In the genomic region with DNA sequence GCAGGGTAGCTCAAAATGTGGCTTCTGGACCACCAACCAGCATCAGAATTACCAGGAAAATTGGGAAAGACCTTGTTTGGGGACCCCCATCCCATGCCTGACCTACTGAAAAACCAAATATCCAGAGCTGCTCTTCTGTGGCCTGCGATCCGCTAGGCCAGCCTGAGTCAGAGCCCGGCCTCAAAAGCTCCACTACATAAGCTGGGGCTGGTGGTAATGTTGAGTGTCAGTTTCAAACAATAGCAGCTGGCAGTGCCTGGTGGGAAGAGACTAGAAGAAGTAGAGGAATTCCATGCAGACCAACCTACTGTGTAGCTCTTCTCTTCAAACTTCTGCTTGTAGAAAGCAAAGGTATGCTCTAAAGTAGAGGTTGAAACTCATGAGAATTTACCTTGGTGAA, we compare ENCODE assay signal across 18 cellular contexts. TPM values are rescaled to one million over a fixed set of nuclear protein-coding genes. Genes with fewer than 3 reads are reported as not detected.
DNase-seq lines count a peak whose midpoint lies in the region; ATAC-seq and TF ChIP-seq lines count a peak whose summit lies in the region.
"Had no signal": no experiment of that assay in that cellular context is flagged by ENCODE, and none has a peak within 500 bp of the region (broad histone marks: within the 10 kb centered on the region; RNA-seq: fewer than 3 reads in every experiment).

No MANE protein-coding gene starts in this region.

- H3K4me3 Mint-ChIP-seq in activated naive CD8-positive, alpha-beta T cell treated with anti-CD3 and anti-CD28 coated beads for 36 hours = no peak overlapping the region
- H3K4me3 Mint-ChIP-seq: activated naive CD8-positive, alpha-beta T cell treated with anti-CD3 and anti-CD28 coated beads, Interleukin-2, amount 50 U/mL, for 24 hours; CD14-positive monocyte had no signal

- peak; percentile 33 for ATAC-seq in gastroesophageal sphincter
- ATAC-seq in gastrocnemius medialis = no peak
- ATAC-seq in HG02970 (IDR thresholded peaks at IDR 0.05; ENCODE audit: low FRiP score, unreplicated experiment) = no peak
- ATAC-seq: activated naive CD8-positive, alpha-beta T cell treated with anti-CD3 and anti-CD28 coated beads, Interleukin-2, amount 50 U/mL, for 24 hours had no signal

- no peaks in the 10 kb centered on the region for H3K27me3 ChIP-seq in gastroesophageal sphincter
- H3K27me3 ChIP-seq in gastrocnemius medialis = no peaks in the 10 kb centered on the region
- H3K27me3 ChIP-seq: pancreas had no signal

- H3K9me3 ChIP-seq in gastroesophageal sphincter (no peaks in the 10 kb centered on the region), gastrocnemius medialis (no peaks in the 10 kb centered on the region)
- H3K9me3 ChIP-seq: pancreas had no signal

- TF ChIP-seq POLR2A in gastroesophageal sphincter (IDR thresholded peaks at IDR 0.05) = no peak
- no peak for TF ChIP-seq POLR2A in gastrocnemius medialis (IDR thresholded peaks at IDR 0.05)

- in situ Hi-C loops in gastrocnemius medialis (cut with MboI; ENCODE audit: low sequenced_read_pairs in 4 of 4) = no loop called here

- peak overlapping the region; percentile 93 for H3K27ac ChIP-seq in VCaP
- no peak overlapping the region for H3K27ac ChIP-seq in gastroesophageal sphincter
- peak overlapping the region in 3 of 4 donors; percentile 1 to 57 (median 39) for H3K27ac ChIP-seq in gastrocnemius medialis

- H3K27ac Mint-ChIP-seq in activated naive CD8-positive, alpha-beta T cell treated with anti-CD3 and anti-CD28 coated beads for 36 hours = no peak overlapping the region
- H3K27ac Mint-ChIP-seq: activated naive CD8-positive, alpha-beta T cell treated with anti-CD3 and anti-CD28 coated beads, Interleukin-2, amount 50 U/mL, for 24 hours had no signal

- no peak overlapping the region for H3K4me3 ChIP-seq in gastroesophageal sphincter
- H3K4me3 ChIP-seq in gastrocnemius medialis = no peak overlapping the region
- H3K4me3 ChIP-seq: pancreas had no signal

- TF ChIP-seq CTCF in VCaP (conservative IDR thresholded peaks at IDR 0.05) (no peak), gastroesophageal sphincter (IDR thresholded peaks at IDR 0.05) (no peak), gastrocnemius medialis (IDR thresholded peaks at IDR 0.05 in 4 of 5, conservative IDR thresholded peaks at IDR 0.05 in 1 of 5) (no peak)

- no peak for TF ChIP-seq EP300 in gastroesophageal sphincter (IDR thresholded peaks at IDR 0.05)

- WGBS in gastroesophageal sphincter (ENCODE audit: low coverage in 1 of 2), 2 donors = 78% methylated on average over 3 of the region's 3 CpGs; no CpG with 5 or more reads in 1 of the 2 donors

- H3K4me1 ChIP-seq in gastroesophageal sphincter (peaks cover 0 to 23% (median 9%) of the 10 kb centered on the region in 3 donors), gastrocnemius medialis (peaks cover 26 to 27% of the 10 kb centered on the region in 2 donors)

- no peaks in the 10 kb centered on the region for H3K9me3 Mint-ChIP-seq in activated naive CD8-positive, alpha-beta T cell treated with anti-CD3 and anti-CD28 coated beads for 36 hours
- H3K9me3 Mint-ChIP-seq: activated naive CD8-positive, alpha-beta T cell treated with anti-CD3 and anti-CD28 coated beads, Interleukin-2, amount 50 U/mL, for 24 hours; CD14-positive monocyte had no signal

- peaks cover 8% of the 10 kb centered on the region for H3K4me1 Mint-ChIP-seq in activated naive CD8-positive, alpha-beta T cell treated with anti-CD3 and anti-CD28 coated beads for 36 hours
- H3K4me1 Mint-ChIP-seq: activated naive CD8-positive, alpha-beta T cell treated with anti-CD3 and anti-CD28 coated beads, Interleukin-2, amount 50 U/mL, for 24 hours had no signal

- intact Hi-C loops in gastrocnemius medialis (cut with DNase I; ENCODE audit: low total_unique reads) = no loop called here

- DNase-seq in ELF-1 (ENCODE audit: low read depth, low spot score) = peak; percentile 55
- DNase-seq in gastrocnemius medialis = no peak
- no peak for DNase-seq in NCI-H1105 treated with DMSO at 0.1 percent for 48 hours (lab: John Stamatoyannopoulos, UW)
- no peak for DNase-seq in activated naive CD8-positive, alpha-beta T cell treated with anti-CD3 and anti-CD28 coated beads for 36 hours
- no peak for DNase-seq in SHP77 (lab: John Stamatoyannopoulos, UW)
- DNase-seq: activated CD8-positive, alpha-beta memory T cell treated with anti-CD3 and anti-CD28 coated beads for 24 hours; activated naive CD8-positive, alpha-beta T cell treated with anti-CD3 and anti-CD28 coated beads, Interleukin-2, amount 50 U/mL, for 24 hours; effector CD8-positive, alpha-beta T cell; HCEC 1CT; MV-4-11; NCI-H524 treated with DMSO at 0.1 percent for 48 hours had no signal

- no peaks in the 10 kb centered on the region for H3K27me3 Mint-ChIP-seq in activated naive CD8-positive, alpha-beta T cell treated with anti-CD3 and anti-CD28 coated beads for 36 hours
- H3K27me3 Mint-ChIP-seq: activated naive CD8-positive, alpha-beta T cell treated with anti-CD3 and anti-CD28 coated beads, Interleukin-2, amount 50 U/mL, for 24 hours had no signal

- peaks cover 16% of the 10 kb centered on the region for H3K36me3 Mint-ChIP-seq in activated naive CD8-positive, alpha-beta T cell treated with anti-CD3 and anti-CD28 coated beads for 36 hours

- H3K36me3 ChIP-seq in gastroesophageal sphincter = peaks cover 0 to 18% of the 10 kb centered on the region in 2 donors
- H3K36me3 ChIP-seq in gastrocnemius medialis = no peaks in the 10 kb centered on the region
- H3K36me3 ChIP-seq: pancreas had no signal

RNA-seq across cellular contexts. Expression of a gene that starts 52.0 kb away (rescaled TPM):
- total RNA-seq in gastroesophageal sphincter (under 1 TPM in 2 of 4 donors, not detected in 2; 0.67 to 0.81 TPM), gastrocnemius medialis (under 1 TPM in 1 of 4 donors, not detected in 3; 0.11 TPM)
- under 1 TPM; 0.88 to 0.99 TPM for total RNA-seq in activated naive CD8-positive, alpha-beta T cell treated with anti-CD3 and anti-CD28 coated beads for 36 hours
- total RNA-seq: HT1080, lung microvascular endothelial cell had no signal

Comparison
In these comparisons a context has a peak if more than half of its experiments do, and no peak if none do; other contexts are left out.
1. H3K27ac ChIP-seq: peak in VCaP (single experiment) and gastrocnemius medialis (3 of 4); none in gastroesophageal sphincter (0 of 4).